Comparison of ENCODE assay signal across 8 cellular contexts in genomic region chr11:64355078-64355940, GRCh38. TPM values are rescaled to one million over a fixed set of nuclear protein-coding genes. Genes with fewer than 3 reads are reported as not detected.
A peak's percentile ranks its signal among the peaks of the same experiment; 100 is the strongest.
DNase-seq lines count a peak whose midpoint lies in the region; ATAC-seq and TF ChIP-seq lines count a peak whose summit lies in the region.

No MANE protein-coding gene starts in this region.

- H3K9me3 ChIP-seq in duodenal mucosa (ENCODE audit: control insufficient read depth in 1 of 2, low read length in 2 of 2): no peaks in the 10 kb centered on the region
- no peaks in the 10 kb centered on the region for H3K9me3 ChIP-seq in lower lobe of right lung
- no peaks in the 10 kb centered on the region for H3K9me3 ChIP-seq in subcutaneous abdominal adipose tissue (ENCODE audit: control insufficient read depth in 5 of 5, low read length in 5 of 5)

- intact Hi-C loops in lower lobe of right lung (cut with DNase I): no loop called here

- H3K27me3 ChIP-seq in duodenal mucosa (ENCODE audit: control insufficient read depth in 1 of 2, insufficient read depth in 2 of 2, low read length in 2 of 2): no peaks in the 10 kb centered on the region
- H3K27me3 ChIP-seq in lower lobe of right lung (ENCODE audit: low read depth): no peaks in the 10 kb centered on the region
- no peaks in the 10 kb centered on the region for H3K27me3 ChIP-seq in subcutaneous abdominal adipose tissue (ENCODE audit: control insufficient read depth in 5 of 5, insufficient read depth in 4 of 5, low read length in 5 of 5)

- peak; percentile 67 for ATAC-seq in SK-N-SH treated with all-trans-retinoic acid at 6 μM for 48 hours
- ATAC-seq in lower lobe of right lung: peak; percentile 65 to 71
- no peak for ATAC-seq in HG02798 (IDR thresholded peaks at IDR 0.05; ENCODE audit: poor library complexity, unreplicated experiment)

- H3K4me3 ChIP-seq in LNCaP clone FGC (ENCODE audit: low read depth, low read length) (peak overlapping the region; percentile 43), duodenal mucosa (ENCODE audit: low read depth in 1 of 2, low read length in 2 of 2) (peak overlapping the region; percentile 60 to 71), lower lobe of right lung (peak overlapping the region; percentile 43), subcutaneous abdominal adipose tissue (ENCODE audit: low read depth in 1 of 5, low read length in 5 of 5) (peak overlapping the region; percentile 55 to 68 (median 59))

- DNase-seq in NCI-H1436 (lab: John Stamatoyannopoulos, UW) (peak; percentile 82), NCI-H1436 treated with DMSO at 0.1 percent for 48 hours (lab: John Stamatoyannopoulos, UW) (no peak), LNCaP clone FGC (ENCODE audit: low read depth) (no peak), lower lobe of right lung (peak; percentile 83)

- TF ChIP-seq CTCF in LNCaP clone FGC (IDR thresholded peaks at IDR 0.05; ENCODE audit: control insufficient read depth, extremely low read depth, insufficient read depth) (peak; percentile 86), lower lobe of right lung (IDR thresholded peaks at IDR 0.05) (peak; percentile 65)

- peak overlapping the region; percentile 59 to 76 for H3K9ac ChIP-seq in duodenal mucosa (ENCODE audit: low read depth in 1 of 2, low read length in 2 of 2)
- peak overlapping the region in 2 of 5 donors; percentile 8 to 54 for H3K9ac ChIP-seq in subcutaneous abdominal adipose tissue (ENCODE audit: low read length in 5 of 5)

- H3K4me1 ChIP-seq in duodenal mucosa (ENCODE audit: control insufficient read depth in 1 of 2, insufficient read depth in 2 of 2, low read length in 2 of 2) (peaks cover 27 to 34% of the 10 kb centered on the region in 2 donors), lower lobe of right lung (peaks cover 36% of the 10 kb centered on the region), subcutaneous abdominal adipose tissue (ENCODE audit: control insufficient read depth in 5 of 5, insufficient read depth in 5 of 5, low read length in 5 of 5) (peaks cover 2 to 42% (median 37%) of the 10 kb centered on the region in 5 donors)

- H3K27ac ChIP-seq in duodenal mucosa (ENCODE audit: low read depth, low read length) (no peak overlapping the region), lower lobe of right lung (peak overlapping the region; percentile 58), subcutaneous abdominal adipose tissue (ENCODE audit: low read depth, low read length) (no peak overlapping the region)

- no peaks in the 10 kb centered on the region for H3K36me3 ChIP-seq in duodenal mucosa (ENCODE audit: control insufficient read depth in 1 of 2, insufficient read depth in 2 of 2, low read length in 2 of 2)
- H3K36me3 ChIP-seq in lower lobe of right lung: peaks cover 6% of the 10 kb centered on the region
- H3K36me3 ChIP-seq in subcutaneous abdominal adipose tissue (ENCODE audit: control insufficient read depth in 5 of 5, insufficient read depth in 5 of 5, low read length in 5 of 5): peaks cover 0 to 3% (median 0%) of the 10 kb centered on the region in 5 donors

TF ChIP-seq in SK-N-SH treated with all-trans-retinoic acid at 6 μM for 48 hours, 23 proteins besides CTCF, POLR2A, EP300 and RAD21:
- TF ChIP-seq OSR1 (CRISPR knock-in tag; IDR thresholded peaks at IDR 0.05): no peak
- TF ChIP-seq ESRRG (CRISPR knock-in tag; IDR thresholded peaks at IDR 0.05): no peak
- no peak for TF ChIP-seq CSDC2 (CRISPR knock-in tag; IDR thresholded peaks at IDR 0.05)
- TF ChIP-seq POU6F1 (CRISPR knock-in tag; IDR thresholded peaks at IDR 0.05; ENCODE audit: borderline replicate concordance, low read depth): no peak
- no peak for TF ChIP-seq TSHZ2 (CRISPR knock-in tag; IDR thresholded peaks at IDR 0.05)
- no peak for TF ChIP-seq ZC3H10 (CRISPR knock-in tag; IDR thresholded peaks at IDR 0.05)
- no peak for TF ChIP-seq TOX (CRISPR knock-in tag; IDR thresholded peaks at IDR 0.05; ENCODE audit: borderline replicate concordance)
- TF ChIP-seq RARB (CRISPR knock-in tag; IDR thresholded peaks at IDR 0.05): no peak
- no peak for TF ChIP-seq ISL1 (CRISPR knock-in tag; IDR thresholded peaks at IDR 0.05)
- no peak for TF ChIP-seq PATZ1 (CRISPR knock-in tag; IDR thresholded peaks at IDR 0.05; ENCODE audit: borderline replicate concordance)

RNA-seq across cellular contexts. Expression of gene RPS6KA4, which starts 3.7 kb away (rescaled TPM):
- total RNA-seq in lower lobe of right lung: 36.1 TPM

RNA-seq across cellular contexts. Expression of gene CCDC88B, which starts 15.3 kb away (rescaled TPM):
- total RNA-seq in lower lobe of right lung: 40.0 TPM

RNA-seq across cellular contexts. Expression of gene PRDX5, which starts 37.4 kb away (rescaled TPM):
- total RNA-seq in lower lobe of right lung: 203 TPM

RNA-seq across cellular contexts. Expression of gene TRMT112, which starts 38.0 kb away (rescaled TPM):
- 178 TPM for total RNA-seq in lower lobe of right lung

RNA-seq across cellular contexts. Expression of gene ESRRA, which starts 50.0 kb away (rescaled TPM):
- total RNA-seq in lower lobe of right lung: 47.9 TPM

Comparison
In these comparisons a context has a peak if more than half of its experiments do, and no peak if none do; other contexts are left out.
1. DNase-seq: peak in NCI-H1436 (single experiment) and lower lobe of right lung (single experiment); none in NCI-H1436 treated with DMSO at 0.1 percent for 48 hours (single experiment) and LNCaP clone FGC (single experiment).
2. Peak in every context shown above with its lines, with median percentiles within 50 percentile points of each other: H3K4me3 ChIP-seq.